ENCODE assay signal across 18 cellular contexts in genomic region chr18:77051581-77052296, GRCh38.
DNase-seq lines count a peak whose midpoint lies in the region; ATAC-seq and TF ChIP-seq lines count a peak whose summit lies in the region.
"Had no signal": no experiment of that assay in that cellular context is flagged by ENCODE, and none has a peak within 500 bp of the region (broad histone marks: within the 10 kb centered on the region; RNA-seq: fewer than 3 reads in every experiment).

No MANE protein-coding gene starts in this region.

- H3K36me3 ChIP-seq in BLaER1: peaks cover 36% of the 10 kb centered on the region
- no peaks in the 10 kb centered on the region for H3K36me3 ChIP-seq in neuronal stem cell (replicated peaks in 1 of 2; ENCODE audit: control insufficient read depth in 2 of 2, insufficient read depth in 2 of 2, low read length in 2 of 2)

- H3K4me3 ChIP-seq in BLaER1 (no peak overlapping the region), neuronal stem cell (ENCODE audit: low read length in 2 of 2) (no peak overlapping the region)
- H3K4me3 ChIP-seq: lower lobe of right lung had no signal

- intact Hi-C loops in Calu3 (cut with micrococcal nuclease; ENCODE audit: unreplicated experiment): no loop called here
- intact Hi-C loops in activated T-helper 2 cell treated with anti-CD3 and anti-CD28 coated beads, Interferon-gamma antibody, Interleukin-2, Interleukin-4, amounts not matched to agents 10 μg/mL and 5 μg/mL and 100 μg/mL, durations not matched to agents 14 hours and 24 hours and 36 hours (cut with micrococcal nuclease): no loop called here

- peaks cover 46% of the 10 kb centered on the region for H3K4me1 Mint-ChIP-seq in Calu3 (ENCODE audit: low read depth, unreplicated experiment)
- peaks cover 48% of the 10 kb centered on the region for H3K4me1 Mint-ChIP-seq in activated T-helper 2 cell treated with anti-CD3 and anti-CD28 coated beads, Interferon-gamma antibody, Interleukin-2, Interleukin-4, amounts not matched to agents 10 μg/mL and 5 μg/mL and 100 μg/mL, durations not matched to agents 14 hours and 24 hours and 36 hours (ENCODE audit: low read depth)

- H3K4me1 ChIP-seq in BLaER1 (peaks cover 56% of the 10 kb centered on the region), neuronal stem cell (ENCODE audit: control insufficient read depth in 2 of 2, insufficient read depth in 1 of 2, low read depth in 1 of 2, low read length in 2 of 2) (peaks cover 29 to 33% of the 10 kb centered on the region in 2 donors)

- H4K20me1 ChIP-seq in BLaER1: peaks cover 25% of the 10 kb centered on the region

- no peak overlapping the region for H2AFZ ChIP-seq in neuronal stem cell (ENCODE audit: low read length)

- no peaks in the 10 kb centered on the region for H3K27me3 Mint-ChIP-seq in Calu3 (ENCODE audit: unreplicated experiment)
- no peaks in the 10 kb centered on the region for H3K27me3 Mint-ChIP-seq in activated T-helper 2 cell treated with anti-CD3 and anti-CD28 coated beads, Interferon-gamma antibody, Interleukin-2, Interleukin-4, amounts not matched to agents 10 μg/mL and 5 μg/mL and 100 μg/mL, durations not matched to agents 14 hours and 24 hours and 36 hours (ENCODE audit: low read depth)

- no peak overlapping the region for H3K4me3 Mint-ChIP-seq in Calu3 (ENCODE audit: low read depth, unreplicated experiment)
- H3K4me3 Mint-ChIP-seq in activated T-helper 2 cell treated with anti-CD3 and anti-CD28 coated beads, Interferon-gamma antibody, Interleukin-2, Interleukin-4, amounts not matched to agents 10 μg/mL and 5 μg/mL and 100 μg/mL, durations not matched to agents 14 hours and 24 hours and 36 hours (ENCODE audit: low read depth): peak overlapping the region; percentile 30
- H3K4me3 Mint-ChIP-seq: endodermal cell, nephron progenitor cell had no signal

- H3K9ac ChIP-seq in BLaER1 (0 out of 2 replicates have a peak overlapping the region, but pooled peaks have one; percentile 76), neuronal stem cell (ENCODE audit: low read depth, low read length, poor library complexity) (no peak overlapping the region)

- H4K8ac ChIP-seq in neuronal stem cell (ENCODE audit: low read depth, low read length): no peak overlapping the region

- no peak overlapping the region for H4K91ac ChIP-seq in neuronal stem cell (ENCODE audit: low read depth, low read length, poor library complexity)

- peaks cover 61% of the 10 kb centered on the region for H3K36me3 Mint-ChIP-seq in Calu3 (ENCODE audit: insufficient read depth, unreplicated experiment)
- peaks cover 30% of the 10 kb centered on the region for H3K36me3 Mint-ChIP-seq in activated T-helper 2 cell treated with anti-CD3 and anti-CD28 coated beads, Interferon-gamma antibody, Interleukin-2, Interleukin-4, amounts not matched to agents 10 μg/mL and 5 μg/mL and 100 μg/mL, durations not matched to agents 14 hours and 24 hours and 36 hours (ENCODE audit: low read depth)

- peak overlapping the region; percentile 22 for H2BK15ac ChIP-seq in neuronal stem cell (ENCODE audit: low read length)

- H3K9me3 Mint-ChIP-seq in Calu3 (ENCODE audit: low read depth, unreplicated experiment): no peaks in the 10 kb centered on the region
- no peaks in the 10 kb centered on the region for H3K9me3 Mint-ChIP-seq in activated T-helper 2 cell treated with anti-CD3 and anti-CD28 coated beads, Interferon-gamma antibody, Interleukin-2, Interleukin-4, amounts not matched to agents 10 μg/mL and 5 μg/mL and 100 μg/mL, durations not matched to agents 14 hours and 24 hours and 36 hours
- H3K9me3 Mint-ChIP-seq: endodermal cell, nephron progenitor cell had no signal

- H3K27ac ChIP-seq in BLaER1 (peak overlapping the region; percentile 88), neuronal stem cell (replicated peaks; ENCODE audit: low read length) (no peak overlapping the region)

- H3K9me3 ChIP-seq in BLaER1: no peaks in the 10 kb centered on the region
- H3K9me3 ChIP-seq in neuronal stem cell (replicated peaks in 1 of 2; ENCODE audit: control insufficient read depth in 2 of 2, insufficient read depth in 1 of 2, low read depth in 1 of 2, low read length in 2 of 2): no peaks in the 10 kb centered on the region
- H3K9me3 ChIP-seq: lower lobe of right lung had no signal

- H3K23ac ChIP-seq in neuronal stem cell (ENCODE audit: low read depth, low read length, poor library complexity): no peak overlapping the region

- H3K79me1 ChIP-seq in neuronal stem cell (ENCODE audit: low read depth, low read length): no peaks in the 10 kb centered on the region

- ATAC-seq in GM21381 (IDR thresholded peaks at IDR 0.05; ENCODE audit: unreplicated experiment): no peak
- ATAC-seq: HepG2, lower lobe of right lung, right cardiac atrium had no signal

- no CpG with 5 or more reads among the region's 14 CpGs for WGBS in neuronal stem cell (ENCODE audit: extremely low coverage in 2 of 2, insufficient read length in 2 of 2, insufficient replicate concordance in 1 of 2), 2 donors

- H3K18ac ChIP-seq in neuronal stem cell (ENCODE audit: low read length): peak overlapping the region; percentile 86

- BruUV-seq in Calu3 (replicated peaks; lab: Mats Ljungman, UMichigan): no TSS peak

- DNase-seq in Calu3 (no peak), neuronal stem cell (ENCODE audit: low spot score) (no peak), NCI-H748 (lab: John Stamatoyannopoulos, UW; ENCODE audit: unreplicated experiment) (no peak), HuH-7 (ENCODE audit: low spot score) (no peak), T-helper 9 cell (no peak)
- DNase-seq in activated T-helper 2 cell treated with anti-CD3 and anti-CD28 coated beads, Interferon-gamma antibody, Interleukin-2, Interleukin-4, amounts not matched to agents 10 μg/mL and 5 μg/mL and 100 μg/mL, durations not matched to agents 14 hours and 24 hours and 36 hours (ENCODE audit: low spot score): no peak
- DNase-seq: activated CD4-positive, alpha-beta T cell treated with anti-CD3 and anti-CD28 coated beads for 4 hours; activated effector memory CD4-positive, alpha-beta T cell treated with anti-CD3 and anti-CD28 coated beads, Interleukin-2, amount 50 U/mL, for 16 hours; endodermal cell; foreskin fibroblast; lower lobe of right lung; NCI-H82; nephron progenitor cell; right cardiac atrium; stimulated activated CD4-positive, alpha-beta T cell treated with anti-CD3 and anti-CD28 coated beads, Interleukin-4, amount 100 ng/mL, for 24 hours had no signal

- no peak overlapping the region for H2AK5ac ChIP-seq in neuronal stem cell (ENCODE audit: low read depth, low read length)

- H2BK5ac ChIP-seq in neuronal stem cell (ENCODE audit: low read length): no peak overlapping the region

- no peak overlapping the region for H3K14ac ChIP-seq in neuronal stem cell (ENCODE audit: low read length)

- H2BK120ac ChIP-seq in neuronal stem cell (ENCODE audit: low read depth, low read length): no peak overlapping the region

- no peak for TF ChIP-seq CTCF in Calu3 (IDR thresholded peaks at IDR 0.05; ENCODE audit: unreplicated experiment)

- peak overlapping the region; percentile 12 for H3K27ac Mint-ChIP-seq in Calu3 (ENCODE audit: unreplicated experiment)
- H3K27ac Mint-ChIP-seq in activated T-helper 2 cell treated with anti-CD3 and anti-CD28 coated beads, Interferon-gamma antibody, Interleukin-2, Interleukin-4, amounts not matched to agents 10 μg/mL and 5 μg/mL and 100 μg/mL, durations not matched to agents 14 hours and 24 hours and 36 hours: peak overlapping the region; percentile 77
- H3K27ac Mint-ChIP-seq: endodermal cell, nephron progenitor cell had no signal

- H3K4me2 ChIP-seq in BLaER1: peak overlapping the region; percentile 91
- H3K4me2 ChIP-seq in neuronal stem cell (ENCODE audit: insufficient read depth, low read length, poor library complexity, severe bottlenecking): no peak overlapping the region

- H3K4ac ChIP-seq in neuronal stem cell (ENCODE audit: low read length): no peak overlapping the region

- CTCF ChIA-PET in Calu3 (lab: Charles Lee): interaction anchor here (1.1 to 2.0 kb wide), 2 partner anchors 51 to 63 kb away, joined by 3 to 5 read pairs; no protein-coding TSS in a partner anchor

- H3K27me3 ChIP-seq in BLaER1: no peaks in the 10 kb centered on the region
- H3K27me3 ChIP-seq in neuronal stem cell (ENCODE audit: control insufficient read depth in 3 of 3, insufficient read depth in 3 of 3, low read depth in 1 of 3, low read length in 3 of 3): peaks cover 0 to 2% (median 0%) of the 10 kb centered on the region in 3 experiments

- no peak overlapping the region for H2BK12ac ChIP-seq in neuronal stem cell (ENCODE audit: low read length)
